In the genomic region with DNA sequence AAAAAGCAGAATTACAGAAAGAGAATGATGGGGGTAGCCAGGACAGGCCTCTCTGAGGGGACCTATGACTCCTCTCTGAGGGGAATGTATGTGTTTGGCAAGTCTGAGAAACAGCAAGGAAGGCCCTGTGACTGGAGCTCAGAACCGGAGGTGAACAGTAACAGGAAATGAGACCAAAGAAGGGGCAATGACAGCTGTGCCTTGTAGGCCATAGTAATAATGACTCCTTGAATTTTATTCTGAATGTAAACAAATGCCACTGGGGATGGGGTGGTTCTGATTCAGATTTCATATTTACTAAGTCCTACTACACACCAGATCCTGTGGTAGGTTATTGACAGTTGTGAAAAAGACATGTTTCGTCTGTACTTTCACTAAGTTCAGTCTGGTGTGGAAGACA, we compare ENCODE assay signal across 1 cellular context.
TF ChIP-seq lines count a peak whose summit lies in the region.

No MANE protein-coding gene starts in this region.

TF ChIP-seq in HepG2, 621 proteins besides CTCF, POLR2A, EP300 and RAD21:
- TF ChIP-seq ZNF382 (CRISPR knock-in tag; IDR thresholded peaks at IDR 0.05; ENCODE audit: borderline replicate concordance) (no peak), MEIS2 (CRISPR knock-in tag; IDR thresholded peaks at IDR 0.05) (no peak), ZNF674 (CRISPR knock-in tag; IDR thresholded peaks at IDR 0.05; ENCODE audit: low read depth) (no peak), AKAP8 (CRISPR knock-in tag; IDR thresholded peaks at IDR 0.05) (no peak), ZNF34 (CRISPR knock-in tag; IDR thresholded peaks at IDR 0.05; ENCODE audit: borderline replicate concordance) (no peak), NCOA1 (CRISPR knock-in tag; IDR thresholded peaks at IDR 0.05) (no peak), SSRP1 (CRISPR knock-in tag; IDR thresholded peaks at IDR 0.05) (no peak), TCF7L2 (IDR thresholded peaks at IDR 0.05; ENCODE audit: low read depth, low read length) (no peak), CBFB (CRISPR knock-in tag; IDR thresholded peaks at IDR 0.05) (no peak), RAD51 (IDR thresholded peaks at IDR 0.05; ENCODE audit: borderline replicate concordance) (no peak), YEATS2 (CRISPR knock-in tag; IDR thresholded peaks at IDR 0.05; ENCODE audit: borderline replicate concordance) (no peak), CREB1 (IDR thresholded peaks at IDR 0.05) (no peak), CREB1 (CRISPR knock-in tag; IDR thresholded peaks at IDR 0.05) (no peak), ZFAT (CRISPR knock-in tag; conservative IDR thresholded peaks at IDR 0.05) (no peak), ZNF337 (CRISPR knock-in tag; IDR thresholded peaks at IDR 0.05; ENCODE audit: borderline replicate concordance, low read depth) (no peak), ZNF564 (CRISPR knock-in tag; IDR thresholded peaks at IDR 0.05) (no peak)
- TF ChIP-seq, protein P1, sequence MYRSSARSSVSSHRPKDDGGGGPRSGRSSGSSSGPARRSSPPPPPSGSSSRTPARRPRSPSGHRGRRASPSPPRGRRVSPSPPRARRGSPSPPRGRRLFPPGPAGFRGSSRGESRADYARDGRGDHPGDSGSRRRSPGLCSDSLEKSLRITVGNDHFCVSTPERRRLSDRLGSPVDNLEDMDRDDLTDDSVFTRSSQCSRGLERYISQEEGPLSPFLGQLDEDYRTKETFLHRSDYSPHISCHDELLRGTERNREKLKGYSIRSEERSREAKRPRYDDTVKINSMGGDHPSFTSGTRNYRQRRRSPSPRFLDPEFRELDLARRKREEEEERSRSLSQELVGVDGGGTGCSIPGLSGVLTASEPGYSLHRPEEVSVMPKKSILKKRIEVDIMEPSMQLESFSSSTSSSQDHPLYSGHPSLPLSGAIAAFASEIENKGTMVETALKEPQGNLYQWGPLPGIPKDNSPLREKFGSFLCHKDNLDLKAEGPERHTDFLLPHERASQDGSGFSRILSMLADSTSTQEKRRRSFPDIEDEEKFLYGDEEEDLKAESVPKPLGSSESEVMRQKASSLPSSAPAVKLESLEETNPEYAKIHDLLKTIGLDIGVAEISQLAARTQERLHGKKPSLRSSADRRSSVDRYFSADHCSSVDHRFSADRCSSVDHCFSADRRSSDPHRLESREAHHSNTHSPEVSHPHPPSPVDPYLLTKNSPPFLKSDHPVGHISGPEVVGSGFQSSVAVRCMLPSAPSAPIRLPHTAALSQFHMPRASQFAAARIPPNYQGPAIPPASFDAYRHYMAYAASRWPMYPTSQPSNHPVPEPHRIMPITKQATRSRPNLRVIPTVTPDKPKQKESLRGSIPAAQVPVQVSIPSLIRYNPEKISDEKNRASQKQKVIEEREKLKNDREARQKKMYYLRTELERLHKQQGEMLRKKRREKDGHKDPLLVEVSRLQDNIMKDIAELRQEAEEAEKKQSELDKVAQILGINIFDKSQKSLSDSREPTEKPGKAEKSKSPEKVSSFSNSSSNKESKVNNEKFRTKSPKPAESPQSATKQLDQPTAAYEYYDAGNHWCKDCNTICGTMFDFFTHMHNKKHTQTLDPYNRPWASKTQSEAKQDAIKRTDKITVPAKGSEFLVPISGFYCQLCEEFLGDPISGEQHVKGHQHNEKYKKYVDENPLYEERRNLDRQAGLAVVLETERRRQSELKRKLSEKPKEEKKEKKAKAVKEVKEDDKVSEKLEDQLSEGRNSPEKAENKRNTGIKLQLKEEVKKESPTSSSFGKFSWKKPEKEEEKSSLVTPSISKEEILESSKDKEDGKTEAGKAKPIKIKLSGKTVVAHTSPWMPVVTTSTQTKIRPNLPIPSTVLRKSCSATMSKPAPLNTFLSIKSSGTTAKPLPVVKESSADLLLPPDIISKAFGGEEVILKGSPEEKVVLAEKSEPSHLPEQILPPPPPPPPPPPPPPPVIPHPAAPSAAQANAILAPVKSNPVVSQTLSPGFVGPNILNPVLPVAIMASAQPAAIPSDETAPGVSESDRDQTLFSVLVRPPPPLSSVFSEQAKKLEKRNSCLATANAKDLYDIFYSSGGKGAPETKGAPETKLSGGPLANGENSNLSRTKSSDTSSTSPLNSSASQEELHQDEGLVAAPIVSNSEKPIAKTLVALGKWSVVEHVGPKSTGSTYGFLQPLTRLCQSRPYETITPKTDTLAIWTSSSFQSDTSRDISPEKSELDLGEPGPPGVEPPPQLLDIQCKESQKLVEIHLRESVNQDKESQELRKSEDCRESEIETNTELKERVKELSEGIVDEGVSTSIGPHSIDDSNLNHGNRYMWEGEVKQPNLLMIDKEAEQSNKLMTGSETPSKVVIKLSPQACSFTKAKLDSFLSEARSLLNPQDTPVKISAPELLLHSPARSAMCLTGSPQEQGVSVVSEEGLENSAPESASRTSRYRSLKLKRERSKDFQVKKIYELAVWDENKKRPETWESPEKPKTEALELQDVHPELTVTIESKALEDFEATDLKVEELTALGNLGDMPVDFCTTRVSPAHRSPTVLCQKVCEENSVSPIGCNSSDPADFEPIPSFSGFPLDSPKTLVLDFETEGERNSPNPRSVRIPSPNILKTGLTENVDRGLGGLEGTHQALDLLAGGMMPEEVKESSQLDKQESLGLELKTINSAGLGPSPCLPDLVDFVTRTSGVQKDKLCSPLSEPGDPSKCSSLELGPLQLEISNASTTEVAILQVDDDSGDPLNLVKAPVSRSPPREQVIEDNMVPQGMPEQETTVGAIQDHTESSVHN (CRISPR knock-in tag; IDR thresholded peaks at IDR 0.05) = no peak
- TF ChIP-seq, protein P2, sequence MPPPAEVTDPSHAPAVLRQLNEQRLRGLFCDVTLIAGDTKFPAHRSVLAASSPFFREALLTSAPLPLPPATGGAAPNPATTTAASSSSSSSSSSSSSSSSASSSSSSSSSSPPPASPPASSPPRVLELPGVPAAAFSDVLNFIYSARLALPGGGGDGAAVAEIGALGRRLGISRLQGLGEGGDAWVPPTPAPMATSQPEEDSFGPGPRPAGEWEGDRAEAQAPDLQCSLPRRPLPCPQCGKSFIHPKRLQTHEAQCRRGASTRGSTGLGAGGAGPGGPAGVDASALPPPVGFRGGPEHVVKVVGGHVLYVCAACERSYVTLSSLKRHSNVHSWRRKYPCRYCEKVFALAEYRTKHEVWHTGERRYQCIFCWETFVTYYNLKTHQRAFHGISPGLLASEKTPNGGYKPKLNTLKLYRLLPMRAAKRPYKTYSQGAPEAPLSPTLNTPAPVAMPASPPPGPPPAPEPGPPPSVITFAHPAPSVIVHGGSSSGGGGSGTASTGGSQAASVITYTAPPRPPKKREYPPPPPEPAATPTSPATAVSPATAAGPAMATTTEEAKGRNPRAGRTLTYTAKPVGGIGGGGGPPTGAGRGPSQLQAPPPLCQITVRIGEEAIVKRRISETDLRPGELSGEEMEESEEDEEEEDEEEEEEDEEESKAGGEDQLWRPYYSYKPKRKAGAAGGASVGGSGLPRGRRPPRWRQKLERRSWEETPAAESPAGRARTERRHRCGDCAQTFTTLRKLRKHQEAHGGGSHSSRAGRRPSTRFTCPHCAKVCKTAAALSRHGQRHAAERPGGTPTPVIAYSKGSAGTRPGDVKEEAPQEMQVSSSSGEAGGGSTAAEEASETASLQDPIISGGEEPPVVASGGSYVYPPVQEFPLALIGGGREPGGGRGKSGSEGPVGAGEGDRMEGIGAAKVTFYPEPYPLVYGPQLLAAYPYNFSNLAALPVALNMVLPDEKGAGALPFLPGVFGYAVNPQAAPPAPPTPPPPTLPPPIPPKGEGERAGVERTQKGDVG (CRISPR knock-in tag; IDR thresholded peaks at IDR 0.05; ENCODE audit: borderline replicate concordance) = no peak
- TF ChIP-seq, protein P3, sequence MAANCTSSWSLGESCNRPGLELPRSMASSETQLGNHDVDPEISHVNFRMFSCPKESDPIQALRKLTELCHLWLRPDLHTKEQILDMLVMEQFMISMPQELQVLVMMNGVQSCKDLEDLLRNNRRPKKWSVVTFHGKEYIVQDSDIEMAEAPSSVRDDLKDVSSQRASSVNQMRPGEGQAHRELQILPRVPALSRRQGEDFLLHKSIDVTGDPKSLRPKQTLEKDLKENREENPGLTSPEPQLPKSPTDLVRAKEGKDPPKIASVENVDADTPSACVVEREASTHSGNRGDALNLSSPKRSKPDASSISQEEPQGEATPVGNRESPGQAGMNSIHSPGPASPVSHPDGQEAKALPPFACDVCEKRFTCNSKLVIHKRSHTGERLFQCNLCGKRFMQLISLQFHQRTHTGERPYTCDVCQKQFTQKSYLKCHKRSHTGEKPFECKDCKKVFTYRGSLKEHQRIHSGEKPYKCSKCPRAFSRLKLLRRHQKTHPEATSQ (CRISPR knock-in tag; IDR thresholded peaks at IDR 0.05; ENCODE audit: borderline replicate concordance) = no peak
- TF ChIP-seq, protein P4, sequence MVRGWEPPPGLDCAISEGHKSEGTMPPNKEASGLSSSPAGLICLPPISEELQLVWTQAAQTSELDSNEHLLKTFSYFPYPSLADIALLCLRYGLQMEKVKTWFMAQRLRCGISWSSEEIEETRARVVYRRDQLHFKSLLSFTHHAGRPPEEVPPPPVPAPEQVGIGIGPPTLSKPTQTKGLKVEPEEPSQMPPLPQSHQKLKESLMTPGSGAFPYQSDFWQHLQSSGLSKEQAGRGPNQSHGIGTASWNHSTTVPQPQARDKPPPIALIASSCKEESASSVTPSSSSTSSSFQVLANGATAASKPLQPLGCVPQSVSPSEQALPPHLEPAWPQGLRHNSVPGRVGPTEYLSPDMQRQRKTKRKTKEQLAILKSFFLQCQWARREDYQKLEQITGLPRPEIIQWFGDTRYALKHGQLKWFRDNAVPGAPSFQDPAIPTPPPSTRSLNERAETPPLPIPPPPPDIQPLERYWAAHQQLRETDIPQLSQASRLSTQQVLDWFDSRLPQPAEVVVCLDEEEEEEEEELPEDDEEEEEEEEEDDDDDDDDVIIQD (CRISPR knock-in tag; IDR thresholded peaks at IDR 0.05; ENCODE audit: low read depth) = no peak
- TF ChIP-seq, protein P5, sequence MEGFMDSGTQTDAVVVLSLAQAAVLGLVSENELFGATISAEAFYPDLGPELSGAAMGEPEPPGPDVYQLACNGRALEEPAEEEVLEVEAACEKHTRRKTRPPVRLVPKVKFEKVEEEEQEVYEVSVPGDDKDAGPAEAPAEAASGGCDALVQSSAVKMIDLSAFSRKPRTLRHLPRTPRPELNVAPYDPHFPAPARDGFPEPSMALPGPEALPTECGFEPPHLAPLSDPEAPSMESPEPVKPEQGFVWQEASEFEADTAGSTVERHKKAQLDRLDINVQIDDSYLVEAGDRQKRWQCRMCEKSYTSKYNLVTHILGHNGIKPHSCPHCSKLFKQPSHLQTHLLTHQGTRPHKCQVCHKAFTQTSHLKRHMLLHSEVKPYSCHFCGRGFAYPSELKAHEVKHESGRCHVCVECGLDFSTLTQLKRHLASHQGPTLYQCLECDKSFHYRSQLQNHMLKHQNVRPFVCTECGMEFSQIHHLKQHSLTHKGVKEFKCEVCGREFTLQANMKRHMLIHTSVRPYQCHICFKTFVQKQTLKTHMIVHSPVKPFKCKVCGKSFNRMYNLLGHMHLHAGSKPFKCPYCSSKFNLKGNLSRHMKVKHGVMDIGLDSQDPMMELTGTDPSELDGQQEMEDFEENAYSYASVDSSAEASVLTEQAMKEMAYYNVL (CRISPR knock-in tag; IDR thresholded peaks at IDR 0.05; ENCODE audit: borderline replicate concordance) = no peak
